23 cellular contexts compared by ENCODE assay signal in genomic region chr1:65953170-65953569, GRCh38.
"Had no signal": no experiment of that assay in that cellular context is flagged by ENCODE, and none has a peak within 500 bp of the region (broad histone marks: within the 10 kb centered on the region; RNA-seq: fewer than 3 reads in every experiment).

No MANE protein-coding gene starts in this region.

- H3K4me1 Mint-ChIP-seq: activated naive CD4-positive, alpha-beta T cell treated with anti-CD3 and anti-CD28 coated beads, Interleukin-2, amount 10 ng/mL, durations not matched to agents 7 days and 5 days had no signal

- H3K4me1 ChIP-seq: esophagus muscularis mucosa had no signal

- ATAC-seq: left colon had no signal

- H3K4me3 Mint-ChIP-seq: activated CD4-positive, alpha-beta memory T cell treated with anti-CD3 and anti-CD28 coated beads for 36 hours; activated CD8-positive, alpha-beta memory T cell treated with anti-CD3 and anti-CD28 coated beads, Interleukin-2, amount 10 ng/mL, durations not matched to agents 7 days and 5 days; activated naive CD4-positive, alpha-beta T cell treated with anti-CD3 and anti-CD28 coated beads, Interleukin-2, amount 10 ng/mL, durations not matched to agents 7 days and 5 days; activated naive CD8-positive, alpha-beta T cell treated with anti-CD3 and anti-CD28 coated beads, Interleukin-2, amount 50 U/mL, for 24 hours; brain; nephron progenitor cell; type B pancreatic cell had no signal

- H3K36me3 Mint-ChIP-seq: activated CD4-positive, alpha-beta memory T cell treated with anti-CD3 and anti-CD28 coated beads for 36 hours; activated CD8-positive, alpha-beta memory T cell treated with anti-CD3 and anti-CD28 coated beads, Interleukin-2, amount 10 ng/mL, durations not matched to agents 7 days and 5 days; activated naive CD4-positive, alpha-beta T cell treated with anti-CD3 and anti-CD28 coated beads, Interleukin-2, amount 10 ng/mL, durations not matched to agents 7 days and 5 days; brain; type B pancreatic cell had no signal

- H3K9me3 ChIP-seq: esophagus muscularis mucosa, sigmoid colon, thoracic aorta, vagina had no signal

- H3K27me3 Mint-ChIP-seq: activated naive CD4-positive, alpha-beta T cell treated with anti-CD3 and anti-CD28 coated beads, Interleukin-2, amount 10 ng/mL, durations not matched to agents 7 days and 5 days; brain; type B pancreatic cell had no signal

- H3K4me3 ChIP-seq: esophagus muscularis mucosa, sigmoid colon, thoracic aorta, vagina had no signal

- H3K27ac ChIP-seq: esophagus muscularis mucosa, sigmoid colon, thoracic aorta, vagina had no signal

- DNase-seq: activated CD4-positive, alpha-beta memory T cell treated with anti-CD3 and anti-CD28 coated beads for 36 hours; activated CD4-positive, alpha-beta T cell treated with anti-CD3 and anti-CD28 coated beads for 4 hours; activated CD4-positive, CD25-positive, alpha-beta regulatory T cell; activated CD8-positive, alpha-beta memory T cell treated with anti-CD3 and anti-CD28 coated beads, Interleukin-2, amount 10 ng/mL, durations not matched to agents 7 days and 5 days; activated naive CD4-positive, alpha-beta T cell treated with anti-CD3 and anti-CD28 coated beads, Interleukin-2, amount 10 ng/mL, durations not matched to agents 7 days and 5 days; activated naive CD8-positive, alpha-beta T cell treated with anti-CD3 and anti-CD28 coated beads, Interleukin-2, amount 50 U/mL, for 24 hours; anterior cingulate cortex; caudate nucleus; effector memory CD4-positive, alpha-beta T cell; left colon; nephron progenitor cell; nucleus accumbens; posterior cingulate gyrus; sigmoid colon; stimulated activated CD4-positive, alpha-beta T cell treated with anti-CD3 and anti-CD28 coated beads, Interleukin-4, amount 100 ng/mL, for 1 hour; stimulated activated naive CD4-positive, alpha-beta T cell treated with Interleukin-2 at 50 U/mL for 16 hours; T-helper 9 cell had no signal

- H3K27me3 ChIP-seq: esophagus muscularis mucosa, sigmoid colon, vagina had no signal

- FAIRE-seq: keratinocyte had no signal

- H3K9me3 Mint-ChIP-seq: activated CD4-positive, alpha-beta memory T cell treated with anti-CD3 and anti-CD28 coated beads for 36 hours; activated naive CD4-positive, alpha-beta T cell treated with anti-CD3 and anti-CD28 coated beads, Interleukin-2, amount 10 ng/mL, durations not matched to agents 7 days and 5 days; activated naive CD8-positive, alpha-beta T cell treated with anti-CD3 and anti-CD28 coated beads, Interleukin-2, amount 50 U/mL, for 24 hours; nephron progenitor cell; type B pancreatic cell had no signal

- H3K36me3 ChIP-seq: esophagus muscularis mucosa, sigmoid colon, thoracic aorta, vagina had no signal

- H3K27ac Mint-ChIP-seq: activated CD4-positive, alpha-beta memory T cell treated with anti-CD3 and anti-CD28 coated beads for 36 hours; activated CD8-positive, alpha-beta memory T cell treated with anti-CD3 and anti-CD28 coated beads, Interleukin-2, amount 10 ng/mL, durations not matched to agents 7 days and 5 days; activated naive CD4-positive, alpha-beta T cell treated with anti-CD3 and anti-CD28 coated beads, Interleukin-2, amount 10 ng/mL, durations not matched to agents 7 days and 5 days; activated naive CD8-positive, alpha-beta T cell treated with anti-CD3 and anti-CD28 coated beads, Interleukin-2, amount 50 U/mL, for 24 hours; brain; nephron progenitor cell; type B pancreatic cell had no signal
